ENCODE assay signal across 12 cellular contexts in the genomic region with DNA sequence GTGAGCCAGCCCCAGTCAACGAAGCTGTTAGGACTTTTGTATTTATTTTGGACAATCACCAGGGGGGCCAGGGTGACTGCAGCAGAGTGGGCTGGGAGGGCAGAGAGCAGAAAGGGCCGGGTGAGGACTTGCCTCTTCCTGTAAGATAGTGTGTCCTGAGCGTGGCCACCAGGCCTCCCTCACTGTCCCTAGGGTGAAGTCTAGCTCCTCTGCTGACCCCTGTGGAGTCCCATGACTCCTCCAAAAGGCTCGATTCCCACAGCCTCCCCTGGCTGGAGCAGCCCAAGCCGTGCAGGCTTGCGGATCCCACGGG.
DNase-seq lines count a peak whose midpoint lies in the region; ATAC-seq and TF ChIP-seq lines count a peak whose summit lies in the region.
"Had no signal": no experiment of that assay in that cellular context is flagged by ENCODE, and none has a peak within 500 bp of the region (broad histone marks: within the 10 kb centered on the region; RNA-seq: fewer than 3 reads in every experiment).

No MANE protein-coding gene starts in this region.

- no peaks in the 10 kb centered on the region for H3K27me3 ChIP-seq in GM23248 (replicated peaks; ENCODE audit: insufficient read depth)

- ATAC-seq in stimulated activated naive B cell treated with anti-CD40 and anti-IgM and Interleukin-4, amounts not matched to agents 10 μg/mL and 1 μg/mL and 100 μg/mL, for 72 hours (replicated peaks), result no peak
- no peak for ATAC-seq in HG03135 (IDR thresholded peaks at IDR 0.05; ENCODE audit: unreplicated experiment)
- no peak for ATAC-seq in HG02571 (IDR thresholded peaks at IDR 0.05; ENCODE audit: unreplicated experiment)

- TF ChIP-seq CTCF in chondrocyte (IDR thresholded peaks at IDR 0.05), result no peak

- peaks cover 17% of the 10 kb centered on the region for H3K4me1 ChIP-seq in GM23248 (ENCODE audit: insufficient read depth)

- peak overlapping the region; percentile 33; the same call in 1 of the 2 replicates for H2AFZ ChIP-seq in GM23248

- no peaks in the 10 kb centered on the region for H3K9me3 Mint-ChIP-seq in chondrocyte (ENCODE audit: low read depth)
- H3K9me3 Mint-ChIP-seq in stimulated activated naive B cell treated with anti-CD40 and anti-IgM and Interleukin-4, amounts not matched to agents 10 μg/mL and 1 μg/mL and 100 μg/mL, for 72 hours, result no peaks in the 10 kb centered on the region
- H3K9me3 Mint-ChIP-seq: activated naive CD4-positive, alpha-beta T cell treated with anti-CD3 and anti-CD28 coated beads, Interleukin-2, amount 50 U/mL, for 72 hours; nephron progenitor cell had no signal

- no peaks in the 10 kb centered on the region for H3K9me2 ChIP-seq in GM23248 (ENCODE audit: insufficient read depth)

- no peak overlapping the region for H3K4me2 ChIP-seq in GM23248 (ENCODE audit: unreplicated experiment)

- peak overlapping the region; percentile 18; the same call in 1 of the 2 replicates for H3K27ac ChIP-seq in GM23248

- H3K27ac Mint-ChIP-seq in chondrocyte (ENCODE audit: unreplicated experiment), result peak overlapping the region; percentile 86
- H3K27ac Mint-ChIP-seq in stimulated activated naive B cell treated with anti-CD40 and anti-IgM and Interleukin-4, amounts not matched to agents 10 μg/mL and 1 μg/mL and 100 μg/mL, for 72 hours, result peak overlapping the region; percentile 25
- H3K27ac Mint-ChIP-seq: nephron progenitor cell had no signal

- H3K9me3 ChIP-seq in GM23248 (ENCODE audit: low read depth), result no peaks in the 10 kb centered on the region

- no peaks in the 10 kb centered on the region for H3K36me3 ChIP-seq in GM23248 (ENCODE audit: low read depth)

- peaks cover 34% of the 10 kb centered on the region for H3K4me1 Mint-ChIP-seq in chondrocyte (ENCODE audit: low read depth)
- peaks cover 13 to 23% of the 10 kb centered on the region in 2 donors for H3K4me1 Mint-ChIP-seq in stimulated activated naive B cell treated with anti-CD40 and anti-IgM and Interleukin-4, amounts not matched to agents 10 μg/mL and 1 μg/mL and 100 μg/mL, for 72 hours
- H3K4me1 Mint-ChIP-seq: nephron progenitor cell had no signal

- peak overlapping the region; percentile 74; the same call in 1 of the 2 replicates for H3K9ac ChIP-seq in GM23248

- DNase-seq in GM23248, result peak; percentile 72
- DNase-seq in chondrocyte (ENCODE audit: low spot score), result no peak
- DNase-seq in iris pigment epithelial cell (ENCODE audit: low read depth), result peak; percentile 31
- DNase-seq in stimulated activated naive B cell treated with anti-CD40 and anti-IgM and Interleukin-4, amounts not matched to agents 10 μg/mL and 1 μg/mL and 100 μg/mL, for 72 hours, result no peak
- no peak for DNase-seq in T-helper 9 cell
- DNase-seq in activated CD4-positive, alpha-beta T cell treated with anti-CD3 and anti-CD28 coated beads, Interleukin-2, amount 50 U/mL, for 4 hours, result no peak
- DNase-seq: Calu3, NCI-H2029 treated with DMSO at 0.1 percent for 48 hours, nephron progenitor cell had no signal

- no peak overlapping the region for H3K4me3 ChIP-seq in GM23248

- 13 to 21% methylated on average over 7 of the region's 7 CpGs for WGBS in GM23248 (ENCODE audit: low coverage in 1 of 2, low lambda C conversion rate in 2 of 2, missing lambda C conversion rate in 2 of 2), 2 experiments

- H3K36me3 Mint-ChIP-seq in chondrocyte (ENCODE audit: low read depth), result no peaks in the 10 kb centered on the region
- peaks cover 0 to 2% of the 10 kb centered on the region in 2 donors for H3K36me3 Mint-ChIP-seq in stimulated activated naive B cell treated with anti-CD40 and anti-IgM and Interleukin-4, amounts not matched to agents 10 μg/mL and 1 μg/mL and 100 μg/mL, for 72 hours
- H3K36me3 Mint-ChIP-seq: activated naive CD4-positive, alpha-beta T cell treated with anti-CD3 and anti-CD28 coated beads, Interleukin-2, amount 50 U/mL, for 72 hours had no signal

- 0 out of 2 replicates have a peak, but pooled peaks cover 6% of the 10 kb centered on the region for H3F3A ChIP-seq in GM23248 (ENCODE audit: insufficient read depth)

- H3K4me3 Mint-ChIP-seq in chondrocyte (ENCODE audit: unreplicated experiment), result no peak overlapping the region
- H3K4me3 Mint-ChIP-seq in stimulated activated naive B cell treated with anti-CD40 and anti-IgM and Interleukin-4, amounts not matched to agents 10 μg/mL and 1 μg/mL and 100 μg/mL, for 72 hours, result no peak overlapping the region
- H3K4me3 Mint-ChIP-seq: nephron progenitor cell had no signal

- H4K20me1 ChIP-seq in GM23248 (ENCODE audit: insufficient read depth), result no peaks in the 10 kb centered on the region

- in situ Hi-C loops in GM23248 (cut with MboI), result loop anchor here (25.0 kb wide), 1 partner anchor 188 kb away; no protein-coding TSS in a partner anchor

- H3K79me2 ChIP-seq in GM23248 (ENCODE audit: insufficient read depth), result no peaks in the 10 kb centered on the region

- no peaks in the 10 kb centered on the region for H3K27me3 Mint-ChIP-seq in chondrocyte (ENCODE audit: low read depth)
- no peaks in the 10 kb centered on the region for H3K27me3 Mint-ChIP-seq in stimulated activated naive B cell treated with anti-CD40 and anti-IgM and Interleukin-4, amounts not matched to agents 10 μg/mL and 1 μg/mL and 100 μg/mL, for 72 hours

Comparison
In these comparisons a context has a peak if more than half of its experiments do, and no peak if none do; other contexts are left out.
1. DNase-seq: peak in GM23248 (single experiment) and iris pigment epithelial cell (single experiment); none in chondrocyte (single experiment), stimulated activated naive B cell treated with anti-CD40 and anti-IgM and Interleukin-4, amounts not matched to agents 10 μg/mL and 1 μg/mL and 100 μg/mL, for 72 hours (single experiment), T-helper 9 cell (single experiment) and activated CD4-positive, alpha-beta T cell treated with anti-CD3 and anti-CD28 coated beads, Interleukin-2, amount 50 U/mL, for 4 hours (0 of 2).